ENCODE assay signal across 8 cellular contexts in genomic region chr1:169499807-169500206, GRCh38.
"Had no signal": no experiment of that assay in that cellular context is flagged by ENCODE, and none has a peak within 500 bp of the region (broad histone marks: within the 10 kb centered on the region; RNA-seq: fewer than 3 reads in every experiment).

No MANE protein-coding gene starts in this region.

- ATAC-seq: GM23338 had no signal

- H3K4me2 ChIP-seq: GM23338 had no signal

- H3K27ac Mint-ChIP-seq: GM23338, H9, IgD-negative memory B cell had no signal

- DNase-seq: H9, HCEC 1CT, KBM-7 had no signal

- H3K4me1 Mint-ChIP-seq: GM23338, H9, IgD-negative memory B cell had no signal

- H3K4me3 Mint-ChIP-seq: GM23338, H9, IgD-negative memory B cell had no signal

- H2AFZ ChIP-seq: GM23338 had no signal

- H3K4me3 ChIP-seq: GM23338 had no signal

- FAIRE-seq: H1, H54, HTR-8/SVneo had no signal
